ENCODE assay signal across 10 cellular contexts in genomic region chrX:2963992-2964794, GRCh38. TPM values are rescaled to one million over a fixed set of nuclear protein-coding genes. Genes with fewer than 3 reads are reported as not detected.
DNase-seq lines count a peak whose midpoint lies in the region; ATAC-seq and TF ChIP-seq lines count a peak whose summit lies in the region.
"Not testable (repeated sequence)": the region's sequence is repeated elsewhere in the genome, so short reads cannot be mapped to it uniquely, and the experiment has no call there.
"Had no signal": no experiment of that assay in that cellular context is flagged by ENCODE, and none has a peak within 500 bp of the region (broad histone marks: within the 10 kb centered on the region; RNA-seq: fewer than 3 reads in every experiment).

No MANE protein-coding gene starts in this region.

- not testable (repeated sequence) for H3K4me3 ChIP-seq in SJSA1; fibroblast of lung (replicated peaks in 1 of 4; ENCODE audit: control extremely low read depth in 1 of 4, insufficient read depth in 1 of 4, low read depth in 3 of 4, low read length in 4 of 4); mucosa of descending colon
- H3K4me3 ChIP-seq in brain microvascular endothelial cell (ENCODE audit: low read depth, low read length) (peak overlapping the region; percentile 22), skeletal muscle satellite cell (ENCODE audit: low read length) (peak overlapping the region; percentile 33)

- peak; percentile 19 for DNase-seq in AG09319 (ENCODE audit: extremely low read depth, low read depth)
- peak; percentile 52 for DNase-seq in HCEC 1CT
- DNase-seq in SJSA1 (ENCODE audit: low read depth in 1 of 2, low spot score in 2 of 2), result peak; percentile 59 to 80
- peak; percentile 65 for DNase-seq in brain microvascular endothelial cell
- DNase-seq in fibroblast of lung (ENCODE audit: low read depth in 2 of 2), result peak; percentile 32 to 68
- peak; percentile 63 for DNase-seq in iris pigment epithelial cell (ENCODE audit: low read depth)
- DNase-seq in mucosa of descending colon, result peak in 2 of 3 donors; percentile 27 to 32

- in situ Hi-C loops in brain microvascular endothelial cell (cut with HindIII; ENCODE audit: low pct_ligation_motif_present, low sequenced_read_pairs), result not testable (repeated sequence)

- not testable (repeated sequence) for H3K9me3 ChIP-seq in SJSA1 (replicated peaks); fibroblast of lung (ENCODE audit: control insufficient read depth, insufficient read depth, low read depth, low read length); mucosa of descending colon; skeletal muscle satellite cell (replicated peaks; ENCODE audit: low read length)

- not testable (repeated sequence) for TF ChIP-seq CTCF in AG09319 (IDR thresholded peaks at IDR 0.05; ENCODE audit: low read depth, low read length); brain microvascular endothelial cell (IDR thresholded peaks at IDR 0.05; ENCODE audit: low read depth, low read length, missing control alignments); fibroblast of lung (conservative IDR thresholded peaks at IDR 0.05 in 1 of 2, IDR thresholded peaks at IDR 0.05 in 1 of 2; ENCODE audit: low read depth in 1 of 2, low read length in 2 of 2); mucosa of descending colon (IDR thresholded peaks at IDR 0.05)

- not testable (repeated sequence) for H3K27me3 ChIP-seq in SJSA1 (replicated peaks); brain microvascular endothelial cell (replicated peaks); fibroblast of lung (ENCODE audit: control insufficient read depth, insufficient read depth, low read length); skeletal muscle satellite cell (ENCODE audit: control insufficient read depth, insufficient read depth, low read length)

- not testable (repeated sequence) for H3K4me2 ChIP-seq in fibroblast of lung (ENCODE audit: extremely low read depth, insufficient read depth, low read length)
- H3K4me2 ChIP-seq in skeletal muscle satellite cell (ENCODE audit: low read length), result peak overlapping the region; percentile 53

- not testable (repeated sequence) for H3K79me2 ChIP-seq in fibroblast of lung (ENCODE audit: control insufficient read depth, insufficient read depth, low read length)

- H3K27ac ChIP-seq in SJSA1 (peak overlapping the region; percentile 96), brain microvascular endothelial cell (peak overlapping the region; percentile 96), fibroblast of lung (ENCODE audit: insufficient read depth, low read length) (peak overlapping the region; percentile 39)

- intact Hi-C loops in mucosa of descending colon (cut with DNase I, micrococcal nuclease), result not testable (repeated sequence)

- not testable (repeated sequence) for H3K36me3 ChIP-seq in SJSA1; brain microvascular endothelial cell (replicated peaks); fibroblast of lung (ENCODE audit: control insufficient read depth, insufficient read depth, low read length); mucosa of descending colon (ENCODE audit: low read depth); skeletal muscle satellite cell (ENCODE audit: insufficient read depth, low read length)

- H3K4me1 ChIP-seq in SJSA1 (replicated peaks) (peaks cover 27% of the 10 kb centered on the region), skeletal muscle satellite cell (ENCODE audit: control insufficient read depth, insufficient read depth, low read length) (peaks cover 16% of the 10 kb centered on the region)
- H3K4me1 ChIP-seq in fibroblast of lung (ENCODE audit: control insufficient read depth, extremely low read depth, insufficient read depth, low read length); mucosa of descending colon (ENCODE audit: low read depth): not testable (repeated sequence)

- H2AFZ ChIP-seq in fibroblast of lung (ENCODE audit: low read length), result peak overlapping the region; percentile 41

- not testable (repeated sequence) for H4K20me1 ChIP-seq in fibroblast of lung (ENCODE audit: control insufficient read depth, extremely low read depth, insufficient read depth, low read length)

- peak; percentile 82 for ATAC-seq in mucosa of descending colon

- not testable (repeated sequence) for H3K9ac ChIP-seq in fibroblast of lung (ENCODE audit: insufficient read depth, low read length)
- H3K9ac ChIP-seq in skeletal muscle satellite cell (ENCODE audit: low read depth, low read length), result peak overlapping the region; percentile 61

RNA-seq across cellular contexts. Expression of gene ARSD, which starts 35.1 kb away (rescaled TPM):
- 7.7 and 14.7 TPM in 2 replicates for total RNA-seq in SJSA1 (2014; rRNA removed; shearing (Covaris generic))
- 14.1 and 30.7 TPM in 2 replicates for total RNA-seq in fibroblast of lung
- 7.5 and 9.1 TPM in 2 replicates for polyA plus RNA-seq in fibroblast of lung
- polyA plus RNA-seq in fibroblast of lung (2012), result 10.1 and 12.8 TPM in 2 replicates
- polyA minus RNA-seq in fibroblast of lung (ENCODE audit: low replicate concordance), result 14.4 and 24.7 TPM in 2 replicates
- total RNA-seq in mucosa of descending colon, result 10 to 100 TPM; 26.2 to 70.9 (median 67.2) TPM
- 7.9 and 11.1 TPM in 2 replicates for total RNA-seq in skeletal muscle satellite cell (2012; rRNA removed)

RNA-seq across cellular contexts. Expression of gene ARSH, which starts 42.2 kb away (rescaled TPM):
- not detected in 2 replicates for total RNA-seq in SJSA1 (2014; rRNA removed; shearing (Covaris generic))
- total RNA-seq in fibroblast of lung (not detected in 2 replicates), mucosa of descending colon (not detected)
- polyA plus RNA-seq in fibroblast of lung, result not detected in 2 replicates
- polyA plus RNA-seq in fibroblast of lung (2012), result not detected in 2 replicates
- polyA minus RNA-seq in fibroblast of lung (ENCODE audit: low replicate concordance), result not detected in 2 replicates
- total RNA-seq in skeletal muscle satellite cell (2012; rRNA removed), result not detected in 2 replicates
- total RNA-seq: naive thymus-derived CD8-positive, alpha-beta T cell had no signal
- polyA plus RNA-seq: keratinocyte; naive thymus-derived CD8-positive, alpha-beta T cell had no signal

Comparison
In these comparisons a context has a peak if more than half of its experiments do, and no peak if none do; other contexts are left out.
1. DNase-seq: peak in every context shown above with its lines; median percentile 70 in SJSA1; 65 in brain microvascular endothelial cell; 63 in iris pigment epithelial cell; 52 in HCEC 1CT; 50 in fibroblast of lung; 30 in mucosa of descending colon; 19 in AG09319.
2. H3K27ac ChIP-seq: peak in every context shown above with its lines; median percentile 96 in SJSA1; 96 in brain microvascular endothelial cell; 39 in fibroblast of lung.